Comparison of ENCODE assay signal across 9 cellular contexts in the genomic region with DNA sequence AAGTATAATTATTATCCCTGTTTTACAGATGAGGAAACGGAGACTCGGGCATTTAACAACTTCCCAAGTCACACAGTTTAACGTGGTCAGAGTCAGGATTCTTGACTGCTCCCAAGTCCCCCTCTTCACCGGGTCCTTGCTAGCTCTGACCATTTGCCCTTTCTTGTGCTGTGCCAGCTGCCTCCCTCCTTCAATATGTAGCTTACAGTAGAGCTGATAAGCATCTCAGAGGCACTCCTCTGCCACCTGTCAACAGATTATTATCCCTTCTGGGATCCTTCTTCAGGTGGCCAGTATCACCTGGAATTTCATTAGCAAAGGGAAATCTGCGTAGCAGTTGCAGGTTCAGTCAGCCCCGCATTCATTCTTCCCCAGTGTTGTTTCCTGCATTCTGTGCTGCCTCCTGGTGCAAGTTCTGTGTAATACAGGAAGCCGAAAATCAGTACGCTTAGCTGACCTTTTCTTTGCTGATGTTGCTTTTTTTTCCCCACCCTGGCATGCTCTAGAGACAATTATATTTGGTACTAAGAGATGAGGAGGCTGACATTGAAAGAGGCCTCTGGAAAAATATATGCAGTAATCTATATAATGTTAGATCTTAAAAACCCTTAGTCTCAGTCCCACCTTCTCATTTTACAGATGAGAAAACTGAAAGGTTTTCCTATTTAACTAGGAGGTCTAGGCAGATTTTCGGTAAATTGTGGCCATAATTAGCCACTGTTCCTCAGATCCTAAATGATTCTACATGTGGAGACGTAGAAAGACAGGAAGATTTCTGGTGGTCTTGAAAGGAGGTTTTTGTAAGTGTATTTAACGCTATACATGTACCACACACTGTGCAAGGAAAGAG. TPM values are rescaled to one million over a fixed set of nuclear protein-coding genes. Genes with fewer than 3 reads are reported as not detected.
DNase-seq lines count a peak whose midpoint lies in the region; ATAC-seq and TF ChIP-seq lines count a peak whose summit lies in the region.
"Had no signal": no experiment of that assay in that cellular context is flagged by ENCODE, and none has a peak within 500 bp of the region (broad histone marks: within the 10 kb centered on the region; RNA-seq: fewer than 3 reads in every experiment).

No MANE protein-coding gene starts in this region.

- H4K20me1 ChIP-seq in PC-9 (ENCODE audit: insufficient read depth): no peaks in the 10 kb centered on the region
- H4K20me1 ChIP-seq: BLaER1 had no signal

- H3K4me3 ChIP-seq in PC-9 (no peak overlapping the region), cardiac muscle cell (no peak overlapping the region), prostate gland (no peak overlapping the region)
- H3K4me3 ChIP-seq: BLaER1 had no signal

- BruUV-seq in PC-9 (replicated peaks; lab: Mats Ljungman, UMichigan): no TSS peak

- ATAC-seq in HG02763 (IDR thresholded peaks at IDR 0.05; ENCODE audit: unreplicated experiment): peak; percentile 51

- H3K9me2 ChIP-seq in PC-9 (ENCODE audit: insufficient read depth): no peaks in the 10 kb centered on the region

- POLR2A ChIA-PET in PC-9 (lab: Charles Lee; ENCODE audit: unreplicated experiment): interaction anchor here (0.6 kb wide), 3 partner anchors 124 to 451 kb away, joined by 3 to 5 read pairs (median 4); no protein-coding TSS in a partner anchor

- H3K36me3 ChIP-seq in PC-9 (ENCODE audit: low read depth) (no peaks in the 10 kb centered on the region), cardiac muscle cell (no peaks in the 10 kb centered on the region), prostate gland (no peaks in the 10 kb centered on the region)

- no peaks in the 10 kb centered on the region for H3K27me3 ChIP-seq in PC-9 (ENCODE audit: insufficient read depth, low read depth)
- H3K27me3 ChIP-seq in cardiac muscle cell: no peaks in the 10 kb centered on the region
- no peaks in the 10 kb centered on the region for H3K27me3 ChIP-seq in prostate gland (replicated peaks; ENCODE audit: insufficient read depth)
- H3K27me3 ChIP-seq: BLaER1 had no signal

- DNase-seq in NCI-H1105 treated with DMSO at 0.1 percent for 48 hours (lab: John Stamatoyannopoulos, UW) (peak; percentile 40), NCI-H1105 (lab: John Stamatoyannopoulos, UW) (no peak), PC-9 (peak in 1 of 2 experiments; percentile 46), cardiac muscle cell (ENCODE audit: low read depth in 1 of 2, low spot score in 1 of 2) (peak; percentile 60 to 66), prostate gland (ENCODE audit: low spot score) (peak; percentile 19), NCI-H1436 (lab: John Stamatoyannopoulos, UW) (no peak)
- peak; percentile 24 for DNase-seq in activated effector memory CD4-positive, alpha-beta T cell treated with Interleukin-2 at 50 U/mL for 16 hours

- 52% methylated on average over 11 of the region's 11 CpGs for WGBS in prostate gland

- peaks cover 11% of the 10 kb centered on the region for H3K4me1 ChIP-seq in PC-9 (replicated peaks; ENCODE audit: insufficient read depth)
- no peaks in the 10 kb centered on the region for H3K4me1 ChIP-seq in cardiac muscle cell (ENCODE audit: low read depth)
- no peaks in the 10 kb centered on the region for H3K4me1 ChIP-seq in prostate gland (replicated peaks)
- H3K4me1 ChIP-seq: BLaER1 had no signal

- no peak overlapping the region for H3K27ac ChIP-seq in PC-9
- H3K27ac ChIP-seq in cardiac muscle cell: no peak overlapping the region
- H3K27ac ChIP-seq in prostate gland: no peak overlapping the region
- H3K27ac ChIP-seq: BLaER1 had no signal

- CTCF ChIA-PET in PC-9 (lab: Charles Lee): interaction anchor here (0.6 to 3.0 kb wide), 8 partner anchors 11 to 377 kb away, joined by 3 to 35 read pairs (median 3); a partner anchor contains a TSS

- TF ChIP-seq CTCF in PC-9 (conservative IDR thresholded peaks at IDR 0.05): peak; percentile 71
- TF ChIP-seq CTCF in cardiac muscle cell (IDR thresholded peaks at IDR 0.05; ENCODE audit: low read depth, low read length): peak; percentile 78
- TF ChIP-seq CTCF in prostate gland (IDR thresholded peaks at IDR 0.05): peak in 3 of 4 experiments; percentile 65 to 77 (median 77)

- intact Hi-C loops in PC-9 (cut with micrococcal nuclease; ENCODE audit: unreplicated experiment): loop anchor here (2.0 to 5.0 kb wide), 2 partner anchors 239 to 614 kb away; no protein-coding TSS in a partner anchor
- intact Hi-C loops in prostate gland (cut with DNase I): loop anchor here (2.0 kb wide), 1 partner anchor 125 kb away; no protein-coding TSS in a partner anchor

- H3K79me2 ChIP-seq in PC-9 (ENCODE audit: low read depth): no peaks in the 10 kb centered on the region

- H3K9me3 ChIP-seq in PC-9 (ENCODE audit: insufficient read depth, low read depth) (no peaks in the 10 kb centered on the region), cardiac muscle cell (ENCODE audit: low read depth) (no peaks in the 10 kb centered on the region), prostate gland (no peaks in the 10 kb centered on the region)
- H3K9me3 ChIP-seq: BLaER1 had no signal

- H2AFZ ChIP-seq in PC-9: no peak overlapping the region

- no peak for TF ChIP-seq POLR2A in prostate gland (IDR thresholded peaks at IDR 0.05)

- H3F3A ChIP-seq in PC-9 (ENCODE audit: insufficient read depth, low read depth): no peaks in the 10 kb centered on the region

- H3K4me2 ChIP-seq in PC-9: no peak overlapping the region
- H3K4me2 ChIP-seq: BLaER1 had no signal

RNA-seq across cellular contexts. Expression of a gene that starts 24.8 kb away (rescaled TPM):
- total RNA-seq in PC-9 (2021) (2.7 and 4.2 TPM in 2 replicates), cardiac muscle cell (2.7 and 2.8 TPM in 2 replicates), prostate gland (1 to 10 TPM; 2.4 to 8.9 TPM)
- polyA plus RNA-seq in cardiac muscle cell: 1.8 and 3.0 TPM in 2 replicates

RNA-seq across cellular contexts. Expression of a gene that starts 38.7 kb away (rescaled TPM):
- total RNA-seq in PC-9 (2021): 9.7 and 11.1 TPM in 2 replicates
- total RNA-seq in cardiac muscle cell: 1.5 and 1.9 TPM in 2 replicates
- polyA plus RNA-seq in cardiac muscle cell: 1.7 TPM in 2 replicates
- 10 to 100 TPM; 15.0 to 29.9 TPM for total RNA-seq in prostate gland

RNA-seq across cellular contexts. Expression of a gene that starts 53.3 kb away (rescaled TPM):
- total RNA-seq in PC-9 (2021) (94.9 and 125 TPM in 2 replicates), cardiac muscle cell (6.0 and 6.6 TPM in 2 replicates), prostate gland (10 to 100 TPM; 17.2 to 19.6 TPM)
- 10.9 and 13.9 TPM in 2 replicates for polyA plus RNA-seq in cardiac muscle cell

Comparison
In these comparisons a context has a peak if more than half of its experiments do, and no peak if none do; other contexts are left out.
1. DNase-seq: peak in NCI-H1105 treated with DMSO at 0.1 percent for 48 hours (single experiment), activated effector memory CD4-positive, alpha-beta T cell treated with Interleukin-2 at 50 U/mL for 16 hours (single experiment), cardiac muscle cell (2 of 2) and prostate gland (single experiment); none in NCI-H1105 (single experiment) and NCI-H1436 (single experiment).
2. Peak in every context shown above with its lines, with median percentiles within 50 percentile points of each other: CTCF ChIP-seq.